In genomic region chr19:55382013-55382412, GRCh38 we compare ENCODE assay signal across 16 cellular contexts.
DNase-seq lines count a peak whose midpoint lies in the region; ATAC-seq and TF ChIP-seq lines count a peak whose summit lies in the region.
"Had no signal": no experiment of that assay in that cellular context is flagged by ENCODE, and none has a peak within 500 bp of the region (broad histone marks: within the 10 kb centered on the region; RNA-seq: fewer than 3 reads in every experiment).

No MANE protein-coding gene starts in this region.

- H3K4me2 ChIP-seq in SU-DHL-6 (ENCODE audit: low read depth, low read length, poor library complexity, severe bottlenecking), result peak overlapping the region; percentile 67

- peaks cover 21% of the 10 kb centered on the region for H3F3A ChIP-seq in SU-DHL-6 (ENCODE audit: insufficient read depth)

- no peaks in the 10 kb centered on the region for H3K9me3 Mint-ChIP-seq in activated naive CD4-positive, alpha-beta T cell treated with anti-CD3 and anti-CD28 coated beads, Interleukin-2, amount 10 ng/mL, durations not matched to agents 7 days and 5 days
- H3K9me3 Mint-ChIP-seq in effector memory CD8-positive, alpha-beta T cell, result no peaks in the 10 kb centered on the region
- H3K9me3 Mint-ChIP-seq in stimulated activated naive CD8-positive, alpha-beta T cell treated with anti-CD3 and anti-CD28 coated beads, Interleukin-15, amount 100 ng/mL, for 72 hours, result peaks cover 0 to 4% of the 10 kb centered on the region in 2 donors
- H3K9me3 Mint-ChIP-seq: activated naive CD4-positive, alpha-beta T cell treated with anti-CD3 and anti-CD28 coated beads for 36 hours had no signal

- H2AFZ ChIP-seq in SU-DHL-6 (ENCODE audit: low read depth, low read length, severe bottlenecking), result no peak overlapping the region

- H3K27me3 ChIP-seq in SU-DHL-6 (ENCODE audit: low read length), result no peaks in the 10 kb centered on the region

- no peak overlapping the region for H3K27ac ChIP-seq in SU-DHL-6 (ENCODE audit: low read depth, low read length)
- H3K27ac ChIP-seq: stomach had no signal

- in situ Hi-C loops in GM13976 (cut with MboI; ENCODE audit: low sequenced_read_pairs, unreplicated experiment), result no loop called here

- ATAC-seq in effector memory CD8-positive, alpha-beta T cell (replicated peaks), result no peak
- ATAC-seq in stimulated activated naive CD8-positive, alpha-beta T cell treated with anti-CD3 and anti-CD28 coated beads, Interleukin-15, amount 100 ng/mL, for 72 hours, result no peak
- ATAC-seq in HG03354 (IDR thresholded peaks at IDR 0.05; ENCODE audit: poor library complexity, severe bottlenecking, unreplicated experiment), result no peak

- H3K9me3 ChIP-seq in SU-DHL-6 (ENCODE audit: insufficient read depth, low read length), result no peaks in the 10 kb centered on the region
- H3K9me3 ChIP-seq: stomach had no signal

- no peak overlapping the region for H3K4me3 ChIP-seq in SU-DHL-6 (ENCODE audit: insufficient read depth, low read length, poor library complexity, severe bottlenecking)

- TF ChIP-seq CTCF in SU-DHL-6 (IDR thresholded peaks at IDR 0.05; ENCODE audit: insufficient read depth, low read length, poor library complexity, severe bottlenecking) (no peak), GM13976 (IDR thresholded peaks at IDR 0.05; ENCODE audit: borderline replicate concordance, control extremely low read depth, extremely low read depth, insufficient read depth, missing control alignments) (no peak)

- no peaks in the 10 kb centered on the region for H3K9me2 ChIP-seq in SU-DHL-6 (replicated peaks; ENCODE audit: insufficient read depth, low read length)

- peaks cover 6% of the 10 kb centered on the region for H4K20me1 ChIP-seq in SU-DHL-6 (ENCODE audit: low read depth, low read length)

- DNase-seq in activated naive CD4-positive, alpha-beta T cell treated with anti-CD3 and anti-CD28 coated beads, Interleukin-2, amount 10 ng/mL, durations not matched to agents 7 days and 5 days, result no peak
- DNase-seq in activated naive CD4-positive, alpha-beta T cell treated with anti-CD3 and anti-CD28 coated beads, Interleukin-2, amount 50 U/mL, for 16 hours, result no peak
- no peak for DNase-seq in effector memory CD8-positive, alpha-beta T cell
- no peak for DNase-seq in stimulated activated naive CD8-positive, alpha-beta T cell treated with anti-CD3 and anti-CD28 coated beads, Interleukin-15, amount 100 ng/mL, for 72 hours
- DNase-seq in NCI-H187 treated with DMSO at 0.1 percent for 48 hours (lab: John Stamatoyannopoulos, UW) (no peak), GM13976 (ENCODE audit: low spot score) (no peak)
- DNase-seq: activated CD8-positive, alpha-beta memory T cell treated with anti-CD3 and anti-CD28 coated beads for 24 hours; activated naive CD4-positive, alpha-beta T cell treated with anti-CD3 and anti-CD28 coated beads for 36 hours; DMS 273 treated with DMSO at 0.1 percent for 48 hours; NCI-H1694; NCI-H345; SHP77; small intestine; stomach had no signal

- CTCF ChIA-PET in activated naive CD4-positive, alpha-beta T cell treated with anti-CD3 and anti-CD28 coated beads, Interleukin-2, amount 10 ng/mL, durations not matched to agents 7 days and 5 days (lab: Charles Lee), result no interaction called here

- peaks cover 12% of the 10 kb centered on the region for H3K79me2 ChIP-seq in SU-DHL-6 (ENCODE audit: insufficient read depth, low read length)

- peaks cover 10% of the 10 kb centered on the region for H3K27me3 Mint-ChIP-seq in activated naive CD4-positive, alpha-beta T cell treated with anti-CD3 and anti-CD28 coated beads, Interleukin-2, amount 10 ng/mL, durations not matched to agents 7 days and 5 days
- no peaks in the 10 kb centered on the region for H3K27me3 Mint-ChIP-seq in effector memory CD8-positive, alpha-beta T cell
- H3K27me3 Mint-ChIP-seq in stimulated activated naive CD8-positive, alpha-beta T cell treated with anti-CD3 and anti-CD28 coated beads, Interleukin-15, amount 100 ng/mL, for 72 hours, result no peaks in the 10 kb centered on the region

- H3K4me1 Mint-ChIP-seq in activated naive CD4-positive, alpha-beta T cell treated with anti-CD3 and anti-CD28 coated beads, Interleukin-2, amount 10 ng/mL, durations not matched to agents 7 days and 5 days, result peaks cover 40% of the 10 kb centered on the region
- peaks cover 33 to 42% of the 10 kb centered on the region in 2 donors for H3K4me1 Mint-ChIP-seq in effector memory CD8-positive, alpha-beta T cell (ENCODE audit: low read depth in 2 of 2)
- peaks cover 43% of the 10 kb centered on the region for H3K4me1 Mint-ChIP-seq in stimulated activated naive CD8-positive, alpha-beta T cell treated with anti-CD3 and anti-CD28 coated beads, Interleukin-15, amount 100 ng/mL, for 72 hours

- H3K27ac Mint-ChIP-seq in activated naive CD4-positive, alpha-beta T cell treated with anti-CD3 and anti-CD28 coated beads, Interleukin-2, amount 10 ng/mL, durations not matched to agents 7 days and 5 days, result peak overlapping the region; percentile 30
- H3K27ac Mint-ChIP-seq in effector memory CD8-positive, alpha-beta T cell, result peak overlapping the region in 1 of 2 donors; percentile 71
- peak overlapping the region in 1 of 2 donors; percentile 45 for H3K27ac Mint-ChIP-seq in stimulated activated naive CD8-positive, alpha-beta T cell treated with anti-CD3 and anti-CD28 coated beads, Interleukin-15, amount 100 ng/mL, for 72 hours

- peaks cover 30% of the 10 kb centered on the region for H3K36me3 Mint-ChIP-seq in activated naive CD4-positive, alpha-beta T cell treated with anti-CD3 and anti-CD28 coated beads, Interleukin-2, amount 10 ng/mL, durations not matched to agents 7 days and 5 days
- peaks cover 33% of the 10 kb centered on the region for H3K36me3 Mint-ChIP-seq in effector memory CD8-positive, alpha-beta T cell (ENCODE audit: insufficient read depth)

- H3K9ac ChIP-seq in SU-DHL-6 (ENCODE audit: low read length), result no peak overlapping the region

- H3K36me3 ChIP-seq in SU-DHL-6 (ENCODE audit: low read length), result peaks cover 11% of the 10 kb centered on the region

- H3K4me3 Mint-ChIP-seq in activated naive CD4-positive, alpha-beta T cell treated with anti-CD3 and anti-CD28 coated beads, Interleukin-2, amount 10 ng/mL, durations not matched to agents 7 days and 5 days, result peak overlapping the region; percentile 90
- peak overlapping the region; percentile 87 to 94 for H3K4me3 Mint-ChIP-seq in effector memory CD8-positive, alpha-beta T cell
- H3K4me3 Mint-ChIP-seq in stimulated activated naive CD8-positive, alpha-beta T cell treated with anti-CD3 and anti-CD28 coated beads, Interleukin-15, amount 100 ng/mL, for 72 hours, result peak overlapping the region; percentile 41 to 98
